In the genomic region with DNA sequence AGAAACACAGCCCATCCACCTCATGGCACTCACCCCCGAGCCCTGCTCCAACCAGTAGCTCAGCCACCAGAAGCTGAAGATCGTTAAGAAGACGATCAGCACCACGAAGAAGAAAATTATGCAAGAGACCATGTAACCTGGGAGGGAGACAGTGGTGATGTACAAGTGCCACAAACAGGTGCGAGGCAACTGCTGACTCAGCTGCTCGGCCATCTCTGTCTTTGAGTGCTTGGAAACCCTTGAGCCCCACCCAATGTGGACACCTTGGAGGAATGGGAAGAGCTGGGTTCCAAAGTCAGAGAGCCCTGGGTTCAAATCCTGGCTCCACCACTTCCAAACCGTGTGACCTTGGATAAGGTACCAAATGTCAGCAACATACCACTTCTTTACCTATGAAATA, we compare ENCODE assay signal across 25 cellular contexts. TPM values are rescaled to one million over a fixed set of nuclear protein-coding genes. Genes with fewer than 3 reads are reported as not detected.
DNase-seq lines count a peak whose midpoint lies in the region; ATAC-seq, FAIRE-seq and TF ChIP-seq lines count a peak whose summit lies in the region.
"Had no signal": no experiment of that assay in that cellular context is flagged by ENCODE, and none has a peak within 500 bp of the region (broad histone marks: within the 10 kb centered on the region; RNA-seq: fewer than 3 reads in every experiment).

No MANE protein-coding gene starts in this region.

- ATAC-seq in HepG2 (no peak), right lobe of liver (no peak), RWPE2 (ENCODE audit: low read depth) (no peak), GM18873 (IDR thresholded peaks at IDR 0.05; ENCODE audit: low FRiP score, unreplicated experiment) (no peak), lower lobe of right lung (no peak), GM18907 (IDR thresholded peaks at IDR 0.05; ENCODE audit: unreplicated experiment) (no peak)
- ATAC-seq: GM23338, HCT116 had no signal

- H3K79me2 ChIP-seq in HepG2 (ENCODE audit: insufficient read depth, low read length), result no peaks in the 10 kb centered on the region

- TF ChIP-seq POLR2A in HepG2 (IDR thresholded peaks at IDR 0.05; ENCODE audit: insufficient read depth in 1 of 2, low read depth in 2 of 2, low read length in 2 of 2) (no peak), right lobe of liver (IDR thresholded peaks at IDR 0.05) (no peak)

- 69% methylated on average over 7 of the region's 7 CpGs for WGBS in HepG2 (ENCODE audit: low lambda C conversion rate)
- WGBS in right lobe of liver (ENCODE audit: insufficient coverage, low coverage, low lambda C conversion rate, missing lambda C conversion rate), result 80% methylated on average over 1 of the region's 7 CpGs

- H3K4me3 ChIP-seq in HepG2 (replicated peaks in 1 of 3; ENCODE audit: insufficient read depth in 1 of 3, low read depth in 2 of 3, low read length in 3 of 3) (no peak overlapping the region), right lobe of liver (no peak overlapping the region), RWPE2 (ENCODE audit: severe bottlenecking) (no peak overlapping the region), lower lobe of right lung (no peak overlapping the region)
- H3K4me3 ChIP-seq: BLaER1 treated with 17β-estradiol and CSF1 and Interleukin-3, amounts not matched to agents 10 nM and 100 nM; GM23338 had no signal

- H3K9me3 ChIP-seq in HepG2 (ENCODE audit: low read length) (no peaks in the 10 kb centered on the region), right lobe of liver (no peaks in the 10 kb centered on the region), RWPE2 (ENCODE audit: severe bottlenecking) (no peaks in the 10 kb centered on the region), lower lobe of right lung (no peaks in the 10 kb centered on the region)
- H3K9me3 ChIP-seq: BE2C, Caco-2 had no signal

- in situ Hi-C loops in HepG2 (cut with HindIII; ENCODE audit: extremely low pct_ligation_motif_present, low pct_unique_long_range_greater_than_20kb), result no loop called here

- H4K20me1 ChIP-seq in HepG2 (ENCODE audit: insufficient read depth, low read length), result no peaks in the 10 kb centered on the region
- H4K20me1 ChIP-seq: BLaER1 treated with 17β-estradiol and CSF1 and Interleukin-3, amounts not matched to agents 10 nM and 100 nM had no signal

- TF ChIP-seq EP300 in HepG2 (IDR thresholded peaks at IDR 0.05; ENCODE audit: low read depth in 2 of 2, low read length in 2 of 2) (no peak), HepG2 (CRISPR knock-in tag; IDR thresholded peaks at IDR 0.05; ENCODE audit: borderline replicate concordance) (no peak)

- BruUV-seq in HepG2 (replicated peaks; lab: Mats Ljungman, UMichigan), result no TSS peak

- no peak overlapping the region for H3K27ac ChIP-seq in HepG2 (ENCODE audit: extremely low read length, insufficient read depth, low read length)
- H3K27ac ChIP-seq in right lobe of liver, result no peak overlapping the region
- H3K27ac ChIP-seq in RWPE2 (ENCODE audit: poor library complexity, severe bottlenecking), result peak overlapping the region; percentile 79
- peak overlapping the region; percentile 86 for H3K27ac ChIP-seq in epithelial cell of prostate
- no peak overlapping the region for H3K27ac ChIP-seq in lower lobe of right lung
- H3K27ac ChIP-seq: 22Rv1; BLaER1 treated with 17β-estradiol and CSF1 and Interleukin-3, amounts not matched to agents 10 nM and 100 nM had no signal

- no peak overlapping the region for H3K4me2 ChIP-seq in HepG2 (ENCODE audit: low read depth, low read length)
- H3K4me2 ChIP-seq: GM23338 had no signal

- H3K36me3 ChIP-seq in HepG2 (replicated peaks in 1 of 2; ENCODE audit: control insufficient read depth in 1 of 2, insufficient read depth in 2 of 2, low read length in 2 of 2) (no peaks in the 10 kb centered on the region), right lobe of liver (no peaks in the 10 kb centered on the region), RWPE2 (ENCODE audit: low read depth) (no peaks in the 10 kb centered on the region), lower lobe of right lung (no peaks in the 10 kb centered on the region)
- H3K36me3 ChIP-seq: BE2C; BLaER1 treated with 17β-estradiol and CSF1 and Interleukin-3, amounts not matched to agents 10 nM and 100 nM had no signal

- DNase-seq in HepG2 (ENCODE audit: low spot score) (no peak), right lobe of liver (no peak), RWPE2 (ENCODE audit: low spot score) (no peak), epithelial cell of prostate (ENCODE audit: low read depth, low spot score) (no peak), lower lobe of right lung (no peak), mesenteric fat pad (ENCODE audit: low spot score) (no peak)
- DNase-seq: ACHN; AML-193; BE2C; Caco-2; CD4-positive, alpha-beta T cell; DMS153; DND-41; H9 had no signal

- H3K27me3 ChIP-seq in HepG2 (ENCODE audit: control insufficient read depth in 1 of 2, insufficient read depth in 2 of 2, low read length in 2 of 2) (no peaks in the 10 kb centered on the region), right lobe of liver (no peaks in the 10 kb centered on the region), RWPE2 (ENCODE audit: insufficient read depth, poor library complexity, severe bottlenecking) (no peaks in the 10 kb centered on the region), lower lobe of right lung (ENCODE audit: low read depth) (no peaks in the 10 kb centered on the region)
- H3K27me3 ChIP-seq: BE2C; BLaER1 treated with 17β-estradiol and CSF1 and Interleukin-3, amounts not matched to agents 10 nM and 100 nM had no signal

- FAIRE-seq in HepG2 (lab: Jason Lieb, UNC), result no peak
- FAIRE-seq: A204.1, G401.6, GM12892 had no signal

- no peak for TF ChIP-seq RAD21 in HepG2 (CRISPR knock-in tag; IDR thresholded peaks at IDR 0.05)

- intact Hi-C loops in HepG2 (cut with micrococcal nuclease; ENCODE audit: unreplicated experiment) (loop anchor here (2.0 kb wide), 1 partner anchor 15 kb away; no protein-coding TSS in a partner anchor), right lobe of liver (cut with DNase I) (no loop called here), lower lobe of right lung (cut with DNase I) (no loop called here)

- H2AFZ ChIP-seq in HepG2 (ENCODE audit: low read length), result no peak overlapping the region
- H2AFZ ChIP-seq: GM23338 had no signal

- POLR2A ChIA-PET in HepG2 (lab: Yijun Ruan, JAX), result interaction anchor here (1.6 kb wide), 1 partner anchor 42 kb away, joined by 7 read pairs; no protein-coding TSS in a partner anchor

- CTCF ChIA-PET in HepG2 (lab: Yijun Ruan, JAX; ENCODE audit: low intra/inter-chr PET ratio, low total read pairs), result no interaction called here

- TF ChIP-seq CTCF in HepG2 (CRISPR knock-in tag; IDR thresholded peaks at IDR 0.05), result no peak
- no peak for TF ChIP-seq CTCF in right lobe of liver (IDR thresholded peaks at IDR 0.05)
- TF ChIP-seq CTCF in RWPE2 (IDR thresholded peaks at IDR 0.05; ENCODE audit: poor library complexity, severe bottlenecking), result no peak
- no peak for TF ChIP-seq CTCF in lower lobe of right lung (IDR thresholded peaks at IDR 0.05)

- H3K4me1 ChIP-seq in HepG2 (ENCODE audit: insufficient read depth, low read length) (peaks cover 34% of the 10 kb centered on the region), right lobe of liver (peaks cover 0 to 6% (median 0%) of the 10 kb centered on the region in 4 donors), RWPE2 (ENCODE audit: insufficient read depth, poor library complexity, severe bottlenecking) (peaks cover 17% of the 10 kb centered on the region), lower lobe of right lung (no peaks in the 10 kb centered on the region)
- H3K4me1 ChIP-seq: BE2C, Caco-2 had no signal

- no peak overlapping the region for H3K9ac ChIP-seq in HepG2 (ENCODE audit: insufficient read depth, low read depth, low read length)
- H3K9ac ChIP-seq: BLaER1 treated with 17β-estradiol and CSF1 and Interleukin-3, amounts not matched to agents 10 nM and 100 nM had no signal

RNA-seq across cellular contexts. Expression of gene ABCC12, which starts 38.1 kb away (rescaled TPM):
- total RNA-seq in HepG2 (2016; rRNA removed; fragmentation: Illumina TruSeq; extraction: Trizol) (not detected in 2 replicates), right lobe of liver (under 1 TPM in 1 of 6 experiments, not detected in 5; 0.07 TPM), lower lobe of right lung (not detected), mesenteric fat pad (not detected)
- total RNA-seq in HepG2 (2016; cell fraction: cytosol; rRNA removed; fragmentation: Illumina TruSeq; extraction: Trizol; ENCODE audit: low read depth), result not detected in 2 replicates
- total RNA-seq in HepG2 (2016; cell fraction: insoluble cytoplasmic fraction; rRNA removed; fragmentation: Illumina TruSeq; extraction: Trizol), result not detected in 2 replicates
- total RNA-seq in HepG2 (2016; cell fraction: membrane; rRNA removed; fragmentation: Illumina TruSeq; extraction: Trizol), result not detected in 2 replicates
- not detected in 2 replicates for total RNA-seq in HepG2 (2016; cell fraction: nucleus; rRNA removed; fragmentation: Illumina TruSeq; extraction: Trizol)
- polyA plus RNA-seq in HepG2 (2011; rRNA removed), result 0.22 TPM in 1 of 2 replicates, not detected in the other
- polyA plus RNA-seq in HepG2 (2011; cell fraction: cytosol; rRNA removed), result not detected in 2 replicates
- polyA plus RNA-seq in HepG2 (2011; cell fraction: nucleus; rRNA removed), result not detected in 2 replicates
- polyA plus RNA-seq in HepG2 (2012), result not detected in 2 replicates
- polyA plus RNA-seq in HepG2 (2016; cell fraction: cytosol; fragmentation: Illumina TruSeq; extraction: Trizol; ENCODE audit: low read depth), result not detected in 2 replicates
- polyA plus RNA-seq in HepG2 (2016; cell fraction: insoluble cytoplasmic fraction; fragmentation: Illumina TruSeq; extraction: Trizol; ENCODE audit: low read depth), result not detected in 2 replicates
- not detected in 2 replicates for polyA plus RNA-seq in HepG2 (2016; cell fraction: membrane; fragmentation: Illumina TruSeq; extraction: Trizol; ENCODE audit: low read depth)
- not detected in 2 replicates for polyA plus RNA-seq in HepG2 (2016; cell fraction: nucleus; fragmentation: Illumina TruSeq; extraction: Trizol; ENCODE audit: insufficient read depth, low read depth)
- polyA minus RNA-seq in HepG2 (2011; rRNA and poly(A)+ RNA removed; ENCODE audit: low replicate concordance), result not detected in 2 replicates
- polyA minus RNA-seq in HepG2 (2011; cell fraction: cytosol; rRNA and poly(A)+ RNA removed), result not detected in 2 replicates
- not detected in 2 replicates for polyA minus RNA-seq in HepG2 (2011; cell fraction: nucleus; rRNA and poly(A)+ RNA removed)
- total RNA-seq: Caco-2; CD4-positive, alpha-beta T cell; GM23338; H4 had no signal
- polyA plus RNA-seq: CD14-positive monocyte, GM23338 had no signal

RNA-seq across cellular contexts. Expression of gene LONP2, which starts 50.3 kb away (rescaled TPM):
- total RNA-seq in HepG2 (2016; rRNA removed; fragmentation: Illumina TruSeq; extraction: Trizol), result 63.3 and 85.6 TPM in 2 replicates
- 26.7 and 27.2 TPM in 2 replicates for total RNA-seq in HepG2 (2016; cell fraction: cytosol; rRNA removed; fragmentation: Illumina TruSeq; extraction: Trizol; ENCODE audit: low read depth)
- 63.0 and 78.4 TPM in 2 replicates for total RNA-seq in HepG2 (2016; cell fraction: insoluble cytoplasmic fraction; rRNA removed; fragmentation: Illumina TruSeq; extraction: Trizol)
- 27.7 and 32.4 TPM in 2 replicates for total RNA-seq in HepG2 (2016; cell fraction: membrane; rRNA removed; fragmentation: Illumina TruSeq; extraction: Trizol)
- total RNA-seq in HepG2 (2016; cell fraction: nucleus; rRNA removed; fragmentation: Illumina TruSeq; extraction: Trizol), result 49.5 and 56.4 TPM in 2 replicates
- 39.2 and 41.3 TPM in 2 replicates for polyA plus RNA-seq in HepG2 (2011; rRNA removed)
- 22.8 and 26.7 TPM in 2 replicates for polyA plus RNA-seq in HepG2 (2011; cell fraction: cytosol; rRNA removed)
- polyA plus RNA-seq in HepG2 (2011; cell fraction: nucleus; rRNA removed), result 42.5 and 46.5 TPM in 2 replicates
- 26.7 and 35.9 TPM in 2 replicates for polyA plus RNA-seq in HepG2 (2012)
- 3.8 and 4.6 TPM in 2 replicates for polyA plus RNA-seq in HepG2 (2016; cell fraction: cytosol; fragmentation: Illumina TruSeq; extraction: Trizol; ENCODE audit: low read depth)
- polyA plus RNA-seq in HepG2 (2016; cell fraction: insoluble cytoplasmic fraction; fragmentation: Illumina TruSeq; extraction: Trizol; ENCODE audit: low read depth), result 47.9 and 51.0 TPM in 2 replicates
- 7.6 and 10.0 TPM in 2 replicates for polyA plus RNA-seq in HepG2 (2016; cell fraction: membrane; fragmentation: Illumina TruSeq; extraction: Trizol; ENCODE audit: low read depth)
- 47.6 and 48.7 TPM in 2 replicates for polyA plus RNA-seq in HepG2 (2016; cell fraction: nucleus; fragmentation: Illumina TruSeq; extraction: Trizol; ENCODE audit: insufficient read depth, low read depth)
- polyA minus RNA-seq in HepG2 (2011; rRNA and poly(A)+ RNA removed; ENCODE audit: low replicate concordance), result 88.6 and 115 TPM in 2 replicates
- polyA minus RNA-seq in HepG2 (2011; cell fraction: cytosol; rRNA and poly(A)+ RNA removed), result 55.5 and 68.8 TPM in 2 replicates
- polyA minus RNA-seq in HepG2 (2011; cell fraction: nucleus; rRNA and poly(A)+ RNA removed), result 91.2 and 118 TPM in 2 replicates
- 100 to 1,000 TPM; 102 to 164 (median 153) TPM for total RNA-seq in right lobe of liver
- 61.0 TPM for total RNA-seq in lower lobe of right lung
- 67.0 TPM for total RNA-seq in mesenteric fat pad

RNA-seq across cellular contexts. Expression of gene ABCC11, which starts 53.5 kb away (rescaled TPM):
- 1.0 and 1.2 TPM in 2 replicates for total RNA-seq in HepG2 (2016; rRNA removed; fragmentation: Illumina TruSeq; extraction: Trizol)
- total RNA-seq in HepG2 (2016; cell fraction: cytosol; rRNA removed; fragmentation: Illumina TruSeq; extraction: Trizol; ENCODE audit: low read depth), result 0.09 and 0.20 TPM in 2 replicates
- total RNA-seq in HepG2 (2016; cell fraction: insoluble cytoplasmic fraction; rRNA removed; fragmentation: Illumina TruSeq; extraction: Trizol), result 0.89 and 1.7 TPM in 2 replicates
- 0.34 and 0.62 TPM in 2 replicates for total RNA-seq in HepG2 (2016; cell fraction: membrane; rRNA removed; fragmentation: Illumina TruSeq; extraction: Trizol)
- 0.62 and 0.81 TPM in 2 replicates for total RNA-seq in HepG2 (2016; cell fraction: nucleus; rRNA removed; fragmentation: Illumina TruSeq; extraction: Trizol)
- 1.4 and 2.2 TPM in 2 replicates for polyA plus RNA-seq in HepG2 (2011; rRNA removed)
- 1.1 and 1.3 TPM in 2 replicates for polyA plus RNA-seq in HepG2 (2011; cell fraction: cytosol; rRNA removed)
- polyA plus RNA-seq in HepG2 (2011; cell fraction: nucleus; rRNA removed), result 1.2 and 1.6 TPM in 2 replicates
- 0.80 and 1.1 TPM in 2 replicates for polyA plus RNA-seq in HepG2 (2012)
- 0.10 and 0.20 TPM in 2 replicates for polyA plus RNA-seq in HepG2 (2016; cell fraction: cytosol; fragmentation: Illumina TruSeq; extraction: Trizol; ENCODE audit: low read depth)
- 1.0 and 1.2 TPM in 2 replicates for polyA plus RNA-seq in HepG2 (2016; cell fraction: insoluble cytoplasmic fraction; fragmentation: Illumina TruSeq; extraction: Trizol; ENCODE audit: low read depth)
- polyA plus RNA-seq in HepG2 (2016; cell fraction: membrane; fragmentation: Illumina TruSeq; extraction: Trizol; ENCODE audit: low read depth), result 0.32 and 0.61 TPM in 2 replicates
- polyA plus RNA-seq in HepG2 (2016; cell fraction: nucleus; fragmentation: Illumina TruSeq; extraction: Trizol; ENCODE audit: insufficient read depth, low read depth), result 0.83 and 1.9 TPM in 2 replicates
- 0.51 and 3.8 TPM in 2 replicates for polyA minus RNA-seq in HepG2 (2011; rRNA and poly(A)+ RNA removed; ENCODE audit: low replicate concordance)
- 0.88 and 1.8 TPM in 2 replicates for polyA minus RNA-seq in HepG2 (2011; cell fraction: cytosol; rRNA and poly(A)+ RNA removed)
- 0.64 and 1.4 TPM in 2 replicates for polyA minus RNA-seq in HepG2 (2011; cell fraction: nucleus; rRNA and poly(A)+ RNA removed)
- total RNA-seq in right lobe of liver, result 1 to 10 TPM; 2.1 to 7.6 (median 3.3) TPM
- not detected for total RNA-seq in lower lobe of right lung
- 0.22 TPM for total RNA-seq in mesenteric fat pad
- total RNA-seq: GM23338 had no signal
- polyA plus RNA-seq: CD14-positive monocyte had no signal

Comparison
In these comparisons a context has a peak if more than half of its experiments do, and no peak if none do; other contexts are left out.
1. H3K27ac ChIP-seq: peak in RWPE2 (single experiment) and epithelial cell of prostate (single experiment); none in HepG2 (single experiment), right lobe of liver (0 of 3) and lower lobe of right lung (single experiment).